ENCODE assay signal across 25 cellular contexts in genomic region chr3:64056616-64057165, GRCh38. TPM values are rescaled to one million over a fixed set of nuclear protein-coding genes. Genes with fewer than 3 reads are reported as not detected.
DNase-seq lines count a peak whose midpoint lies in the region; ATAC-seq and TF ChIP-seq lines count a peak whose summit lies in the region.
"Had no signal": no experiment of that assay in that cellular context is flagged by ENCODE, and none has a peak within 500 bp of the region (broad histone marks: within the 10 kb centered on the region; RNA-seq: fewer than 3 reads in every experiment).

No MANE protein-coding gene starts in this region.

- TF ChIP-seq EP300 in tibial nerve (IDR thresholded peaks at IDR 0.05) = no peak

- H3K27ac Mint-ChIP-seq in HFFc6 = no peak overlapping the region
- H3K27ac Mint-ChIP-seq: activated B cell treated with CpG ODN at 0.5 μM for 24 hours; activated CD8-positive, alpha-beta T cell treated with anti-CD3 and anti-CD28 coated beads for 36 hours; CD4-positive, CD25-positive, alpha-beta regulatory T cell; mesothelial cell of epicardium; natural killer cell treated with Interleukin-12 subunit alpha and Interleukin-12 subunit beta and Interleukin-15 and Interleukin-18, amount 100 ng/mL, for 72 hours had no signal

- peaks cover 0 to 14% (median 5%) of the 10 kb centered on the region in 4 donors for H3K4me1 ChIP-seq in tibial nerve
- no peaks in the 10 kb centered on the region for H3K4me1 ChIP-seq in tibial artery
- H3K4me1 ChIP-seq: stomach had no signal

- H3K27ac ChIP-seq in tibial nerve (no peak overlapping the region), tibial artery (no peak overlapping the region)
- H3K27ac ChIP-seq: parathyroid adenoma, stomach had no signal

- intact Hi-C loops in tibial artery (cut with DNase I; ENCODE audit: low total_unique reads) = no loop called here

- H3K36me3 Mint-ChIP-seq in HFFc6 (ENCODE audit: low read depth) = no peaks in the 10 kb centered on the region
- H3K36me3 Mint-ChIP-seq: CD4-positive, CD25-positive, alpha-beta regulatory T cell; mesothelial cell of epicardium; natural killer cell treated with Interleukin-12 subunit alpha and Interleukin-12 subunit beta and Interleukin-15 and Interleukin-18, amount 100 ng/mL, for 72 hours had no signal

- no peak overlapping the region for H3K4me3 Mint-ChIP-seq in HFFc6
- H3K4me3 Mint-ChIP-seq: activated B cell treated with CpG ODN at 0.5 μM for 24 hours; activated CD8-positive, alpha-beta T cell treated with anti-CD3 and anti-CD28 coated beads for 36 hours; CD4-positive, CD25-positive, alpha-beta regulatory T cell; mesothelial cell of epicardium; natural killer cell treated with Interleukin-12 subunit alpha and Interleukin-12 subunit beta and Interleukin-15 and Interleukin-18, amount 100 ng/mL, for 72 hours had no signal

- no peak for TF ChIP-seq POLR2A in tibial nerve (IDR thresholded peaks at IDR 0.05)

- H3K27me3 Mint-ChIP-seq in HFFc6 (ENCODE audit: insufficient read depth) = no peaks in the 10 kb centered on the region

- TF ChIP-seq CTCF in HFFc6 (IDR thresholded peaks at IDR 0.05) (no peak), tibial nerve (IDR thresholded peaks at IDR 0.05) (no peak), tibial artery (IDR thresholded peaks at IDR 0.05) (no peak)

- H3K4me1 Mint-ChIP-seq in HFFc6 (ENCODE audit: low read depth) = peaks cover 29% of the 10 kb centered on the region
- H3K4me1 Mint-ChIP-seq: CD4-positive, CD25-positive, alpha-beta regulatory T cell had no signal

- H3K27me3 ChIP-seq in tibial nerve = no peaks in the 10 kb centered on the region
- peaks cover 0 to 4% of the 10 kb centered on the region in 2 donors for H3K27me3 ChIP-seq in tibial artery
- H3K27me3 ChIP-seq: stomach had no signal

- WGBS in tibial nerve, 2 donors = 62 to 65% methylated on average over 3 of the region's 3 CpGs

- H3K4me3 ChIP-seq in tibial nerve = no peak overlapping the region
- H3K4me3 ChIP-seq in tibial artery = no peak overlapping the region
- H3K4me3 ChIP-seq: stomach had no signal

- no peak for ATAC-seq in GM18870 (IDR thresholded peaks at IDR 0.05; ENCODE audit: unreplicated experiment)
- ATAC-seq: activated CD8-positive, alpha-beta T cell treated with anti-CD3 and anti-CD28 coated beads for 36 hours; left colon; natural killer cell treated with Interleukin-12 subunit alpha and Interleukin-12 subunit beta and Interleukin-15 and Interleukin-18, amount 100 ng/mL, for 72 hours had no signal

- peak; percentile 40 for DNase-seq in A172 (ENCODE audit: low spot score)
- DNase-seq in HFFc6 = peak; percentile 48
- peak; percentile 67 for DNase-seq in amniotic epithelial cell (ENCODE audit: low read depth)
- DNase-seq in iris pigment epithelial cell (ENCODE audit: low read depth) = peak; percentile 82
- DNase-seq in tibial nerve (ENCODE audit: low spot score in 2 of 2) = no peak
- DNase-seq in tibial artery = no peak
- DNase-seq in C1 segment of cervical spinal cord (lab: John Stamatoyannopoulos, UW) = no peak
- DNase-seq: activated B cell treated with CpG ODN at 0.5 μM for 24 hours; activated CD8-positive, alpha-beta T cell treated with anti-CD3 and anti-CD28 coated beads for 36 hours; activated naive CD4-positive, alpha-beta T cell treated with Interleukin-2 at 50 U/mL for 16 hours; activated T-cell treated with anti-CD3 and anti-CD28 coated beads, Interleukin-2, amount 50 U/mL, for 1 hour; aorta; CD4-positive, CD25-positive, alpha-beta regulatory T cell; DMS79 treated with DMSO at 0.1 percent for 48 hours; GOT3; left colon; NCI-H526 treated with DMSO at 0.1 percent for 48 hours; SIG-M5; stimulated activated CD4-positive, alpha-beta T cell treated with anti-CD3 and anti-CD28 coated beads, Interleukin-4, amount 100 ng/mL, for 1 hour; stomach; T-helper 2 cell had no signal

- H3K36me3 ChIP-seq in tibial nerve (no peaks in the 10 kb centered on the region), tibial artery (no peaks in the 10 kb centered on the region)
- H3K36me3 ChIP-seq: stomach had no signal

- H3K9me3 ChIP-seq in tibial nerve (no peaks in the 10 kb centered on the region), tibial artery (no peaks in the 10 kb centered on the region)
- H3K9me3 ChIP-seq: stomach had no signal

- no peaks in the 10 kb centered on the region for H3K9me3 Mint-ChIP-seq in HFFc6
- H3K9me3 Mint-ChIP-seq: activated B cell treated with CpG ODN at 0.5 μM for 24 hours; activated CD8-positive, alpha-beta T cell treated with anti-CD3 and anti-CD28 coated beads for 36 hours; mesothelial cell of epicardium; natural killer cell treated with Interleukin-12 subunit alpha and Interleukin-12 subunit beta and Interleukin-15 and Interleukin-18, amount 100 ng/mL, for 72 hours had no signal

RNA-seq across cellular contexts. Expression of gene PSMD6, which starts 33.4 kb away (rescaled TPM):
- 159 and 176 TPM in 2 replicates for total RNA-seq in A172 (2014; rRNA removed; shearing (Covaris generic))
- 100 to 1,000 TPM; 101 to 123 (median 113) TPM for total RNA-seq in HFFc6 (2021; fragmentation: NEBNext Ultra II Directional; extraction: Animal tissue kit (Norgen Biotek cat#: 25700))
- total RNA-seq in tibial nerve = 10 to 100 TPM; 47.4 to 64.5 (median 58.9) TPM

Comparison
In these comparisons a context has a peak if more than half of its experiments do, and no peak if none do; other contexts are left out.
1. DNase-seq: peak in A172 (single experiment), HFFc6 (single experiment), amniotic epithelial cell (single experiment) and iris pigment epithelial cell (single experiment); none in tibial nerve (0 of 2), tibial artery (0 of 2) and C1 segment of cervical spinal cord (0 of 14).